In the genomic region with DNA sequence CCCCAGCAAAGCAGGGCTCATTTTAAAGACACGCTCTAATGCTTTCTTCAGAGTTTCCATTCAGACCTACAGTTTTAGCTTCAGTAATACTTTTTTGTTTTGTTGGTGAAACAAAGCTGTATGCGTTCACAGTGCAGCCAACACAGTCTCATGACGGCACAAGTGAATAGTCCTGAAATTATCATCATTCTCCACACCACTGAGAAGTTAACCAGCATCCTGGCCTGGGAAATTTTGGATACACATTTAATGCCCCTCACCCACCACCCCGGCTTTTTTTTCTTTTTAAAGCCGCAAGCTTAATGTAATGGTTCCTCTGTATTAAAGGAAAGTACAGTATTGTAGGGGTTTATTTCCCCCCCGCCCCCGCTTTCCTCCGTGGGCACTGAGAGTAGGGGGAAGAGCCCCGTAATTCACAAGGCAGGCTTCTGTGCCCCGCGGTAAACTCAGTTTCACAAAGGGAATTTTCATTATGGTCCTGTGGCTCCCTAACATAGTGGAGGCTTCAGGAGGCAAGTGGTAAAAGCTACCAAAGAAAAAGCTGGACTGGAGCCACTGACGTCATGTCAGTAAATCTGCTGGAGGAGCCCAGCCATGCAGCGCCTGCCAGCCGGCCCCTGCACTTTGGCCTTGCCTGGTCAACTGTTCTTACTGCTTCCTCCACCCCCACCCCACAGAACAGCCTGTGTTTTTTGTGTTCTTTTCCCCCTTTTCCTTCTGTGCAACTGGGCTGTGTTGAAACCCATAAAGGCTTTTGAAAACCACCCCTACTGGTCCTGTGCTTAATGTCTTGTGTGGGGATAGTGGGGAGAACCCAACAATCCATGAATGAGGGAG, we compare ENCODE assay signal across 1 cellular context.
TF ChIP-seq lines count a peak whose summit lies in the region.

No MANE protein-coding gene starts in this region.

TF ChIP-seq in HepG2, 621 proteins besides CTCF, POLR2A, EP300 and RAD21 (continued from another document and continues in another):
- no peak for TF ChIP-seq SKIL (CRISPR knock-in tag; IDR thresholded peaks at IDR 0.05; ENCODE audit: borderline replicate concordance)
- TF ChIP-seq ZNF839 (CRISPR knock-in tag; IDR thresholded peaks at IDR 0.05; ENCODE audit: borderline replicate concordance), result no peak
- TF ChIP-seq, protein P1, sequence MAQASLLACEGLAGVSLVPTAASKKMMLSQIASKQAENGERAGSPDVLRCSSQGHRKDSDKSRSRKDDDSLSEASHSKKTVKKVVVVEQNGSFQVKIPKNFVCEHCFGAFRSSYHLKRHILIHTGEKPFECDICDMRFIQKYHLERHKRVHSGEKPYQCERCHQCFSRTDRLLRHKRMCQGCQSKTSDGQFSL (CRISPR knock-in tag; IDR thresholded peaks at IDR 0.05), result no peak
- TF ChIP-seq PREB (CRISPR knock-in tag; IDR thresholded peaks at IDR 0.05), result no peak
- TF ChIP-seq, protein P2, sequence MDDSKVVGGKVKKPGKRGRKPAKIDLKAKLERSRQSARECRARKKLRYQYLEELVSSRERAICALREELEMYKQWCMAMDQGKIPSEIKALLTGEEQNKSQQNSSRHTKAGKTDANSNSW (CRISPR knock-in tag; IDR thresholded peaks at IDR 0.05; ENCODE audit: borderline replicate concordance), result no peak
- TF ChIP-seq, protein P3, sequence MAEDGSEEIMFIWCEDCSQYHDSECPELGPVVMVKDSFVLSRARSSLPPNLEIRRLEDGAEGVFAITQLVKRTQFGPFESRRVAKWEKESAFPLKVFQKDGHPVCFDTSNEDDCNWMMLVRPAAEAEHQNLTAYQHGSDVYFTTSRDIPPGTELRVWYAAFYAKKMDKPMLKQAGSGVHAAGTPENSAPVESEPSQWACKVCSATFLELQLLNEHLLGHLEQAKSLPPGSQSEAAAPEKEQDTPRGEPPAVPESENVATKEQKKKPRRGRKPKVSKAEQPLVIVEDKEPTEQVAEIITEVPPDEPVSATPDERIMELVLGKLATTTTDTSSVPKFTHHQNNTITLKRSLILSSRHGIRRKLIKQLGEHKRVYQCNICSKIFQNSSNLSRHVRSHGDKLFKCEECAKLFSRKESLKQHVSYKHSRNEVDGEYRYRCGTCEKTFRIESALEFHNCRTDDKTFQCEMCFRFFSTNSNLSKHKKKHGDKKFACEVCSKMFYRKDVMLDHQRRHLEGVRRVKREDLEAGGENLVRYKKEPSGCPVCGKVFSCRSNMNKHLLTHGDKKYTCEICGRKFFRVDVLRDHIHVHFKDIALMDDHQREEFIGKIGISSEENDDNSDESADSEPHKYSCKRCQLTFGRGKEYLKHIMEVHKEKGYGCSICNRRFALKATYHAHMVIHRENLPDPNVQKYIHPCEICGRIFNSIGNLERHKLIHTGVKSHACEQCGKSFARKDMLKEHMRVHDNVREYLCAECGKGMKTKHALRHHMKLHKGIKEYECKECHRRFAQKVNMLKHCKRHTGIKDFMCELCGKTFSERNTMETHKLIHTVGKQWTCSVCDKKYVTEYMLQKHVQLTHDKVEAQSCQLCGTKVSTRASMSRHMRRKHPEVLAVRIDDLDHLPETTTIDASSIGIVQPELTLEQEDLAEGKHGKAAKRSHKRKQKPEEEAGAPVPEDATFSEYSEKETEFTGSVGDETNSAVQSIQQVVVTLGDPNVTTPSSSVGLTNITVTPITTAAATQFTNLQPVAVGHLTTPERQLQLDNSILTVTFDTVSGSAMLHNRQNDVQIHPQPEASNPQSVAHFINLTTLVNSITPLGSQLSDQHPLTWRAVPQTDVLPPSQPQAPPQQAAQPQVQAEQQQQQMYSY (CRISPR knock-in tag; IDR thresholded peaks at IDR 0.05), result peak; percentile 92
- no peak for TF ChIP-seq ZKSCAN8 (CRISPR knock-in tag; IDR thresholded peaks at IDR 0.05; ENCODE audit: borderline replicate concordance)
- TF ChIP-seq CEBPG (CRISPR knock-in tag; IDR thresholded peaks at IDR 0.05), result peak; percentile 27; the same call in 1 of the 2 replicates
- TF ChIP-seq PRDM4 (CRISPR knock-in tag; IDR thresholded peaks at IDR 0.05; ENCODE audit: borderline replicate concordance), result no peak
- no peak for TF ChIP-seq ZNF101 (CRISPR knock-in tag; IDR thresholded peaks at IDR 0.05; ENCODE audit: borderline replicate concordance, low read depth)
- TF ChIP-seq HNRNPUL1 (IDR thresholded peaks at IDR 0.05; ENCODE audit: low read depth, low read length), result no peak
- TF ChIP-seq, protein P4, sequence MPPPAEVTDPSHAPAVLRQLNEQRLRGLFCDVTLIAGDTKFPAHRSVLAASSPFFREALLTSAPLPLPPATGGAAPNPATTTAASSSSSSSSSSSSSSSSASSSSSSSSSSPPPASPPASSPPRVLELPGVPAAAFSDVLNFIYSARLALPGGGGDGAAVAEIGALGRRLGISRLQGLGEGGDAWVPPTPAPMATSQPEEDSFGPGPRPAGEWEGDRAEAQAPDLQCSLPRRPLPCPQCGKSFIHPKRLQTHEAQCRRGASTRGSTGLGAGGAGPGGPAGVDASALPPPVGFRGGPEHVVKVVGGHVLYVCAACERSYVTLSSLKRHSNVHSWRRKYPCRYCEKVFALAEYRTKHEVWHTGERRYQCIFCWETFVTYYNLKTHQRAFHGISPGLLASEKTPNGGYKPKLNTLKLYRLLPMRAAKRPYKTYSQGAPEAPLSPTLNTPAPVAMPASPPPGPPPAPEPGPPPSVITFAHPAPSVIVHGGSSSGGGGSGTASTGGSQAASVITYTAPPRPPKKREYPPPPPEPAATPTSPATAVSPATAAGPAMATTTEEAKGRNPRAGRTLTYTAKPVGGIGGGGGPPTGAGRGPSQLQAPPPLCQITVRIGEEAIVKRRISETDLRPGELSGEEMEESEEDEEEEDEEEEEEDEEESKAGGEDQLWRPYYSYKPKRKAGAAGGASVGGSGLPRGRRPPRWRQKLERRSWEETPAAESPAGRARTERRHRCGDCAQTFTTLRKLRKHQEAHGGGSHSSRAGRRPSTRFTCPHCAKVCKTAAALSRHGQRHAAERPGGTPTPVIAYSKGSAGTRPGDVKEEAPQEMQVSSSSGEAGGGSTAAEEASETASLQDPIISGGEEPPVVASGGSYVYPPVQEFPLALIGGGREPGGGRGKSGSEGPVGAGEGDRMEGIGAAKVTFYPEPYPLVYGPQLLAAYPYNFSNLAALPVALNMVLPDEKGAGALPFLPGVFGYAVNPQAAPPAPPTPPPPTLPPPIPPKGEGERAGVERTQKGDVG (CRISPR knock-in tag; IDR thresholded peaks at IDR 0.05; ENCODE audit: borderline replicate concordance), result no peak
- peak; percentile 29; the same call in 1 of the 2 replicates for TF ChIP-seq ZMAT3 (CRISPR knock-in tag; conservative IDR thresholded peaks at IDR 0.05)
- no peak for TF ChIP-seq CHCHD3 (CRISPR knock-in tag; IDR thresholded peaks at IDR 0.05)
- TF ChIP-seq NCOA5 (CRISPR knock-in tag; IDR thresholded peaks at IDR 0.05), result no peak
- no peak for TF ChIP-seq ZSCAN20 (CRISPR knock-in tag; IDR thresholded peaks at IDR 0.05; ENCODE audit: borderline replicate concordance)
- no peak for TF ChIP-seq NR1H2 (CRISPR knock-in tag; IDR thresholded peaks at IDR 0.05; ENCODE audit: borderline replicate concordance, low read depth)
- no peak for TF ChIP-seq MNT (IDR thresholded peaks at IDR 0.05)
- no peak for TF ChIP-seq SP1 (IDR thresholded peaks at IDR 0.05)
- no peak; the same call in 1 of the 2 replicates for TF ChIP-seq SP1 (CRISPR knock-in tag; IDR thresholded peaks at IDR 0.05)
- TF ChIP-seq MED8 (CRISPR knock-in tag; IDR thresholded peaks at IDR 0.05; ENCODE audit: insufficient replicate concordance), result no peak
- no peak for TF ChIP-seq ZSCAN30 (CRISPR knock-in tag; IDR thresholded peaks at IDR 0.05)
- no peak for TF ChIP-seq ZBED4 (CRISPR knock-in tag; IDR thresholded peaks at IDR 0.05; ENCODE audit: borderline replicate concordance)
- TF ChIP-seq NR2F1 (CRISPR knock-in tag; IDR thresholded peaks at IDR 0.05), result no peak; a peak in 1 of 4 replicates
- no peak for TF ChIP-seq MEF2D (CRISPR knock-in tag; IDR thresholded peaks at IDR 0.05)
- no peak for TF ChIP-seq NBN (conservative IDR thresholded peaks at IDR 0.05)
- TF ChIP-seq ZNF720 (CRISPR knock-in tag; IDR thresholded peaks at IDR 0.05), result no peak
- TF ChIP-seq SATB2 (CRISPR knock-in tag; IDR thresholded peaks at IDR 0.05), result no peak
- no peak for TF ChIP-seq GZF1 (CRISPR knock-in tag; IDR thresholded peaks at IDR 0.05)
- no peak for TF ChIP-seq ZNF558 (CRISPR knock-in tag; IDR thresholded peaks at IDR 0.05; ENCODE audit: borderline replicate concordance)
- no peak for TF ChIP-seq SNAPC5 (CRISPR knock-in tag; IDR thresholded peaks at IDR 0.05; ENCODE audit: borderline replicate concordance)
- TF ChIP-seq GATA4 (IDR thresholded peaks at IDR 0.05; ENCODE audit: borderline replicate concordance, low read depth), result no peak
- TF ChIP-seq ZBTB1 (CRISPR knock-in tag; IDR thresholded peaks at IDR 0.05; ENCODE audit: borderline replicate concordance), result no peak
- TF ChIP-seq HES4 (CRISPR knock-in tag; IDR thresholded peaks at IDR 0.05; ENCODE audit: borderline replicate concordance), result no peak
- TF ChIP-seq FOXA3 (CRISPR knock-in tag; IDR thresholded peaks at IDR 0.05), result peak; percentile 45; the same call in 1 of the 2 replicates
